1 cellular context compared by ENCODE assay signal in the genomic region with DNA sequence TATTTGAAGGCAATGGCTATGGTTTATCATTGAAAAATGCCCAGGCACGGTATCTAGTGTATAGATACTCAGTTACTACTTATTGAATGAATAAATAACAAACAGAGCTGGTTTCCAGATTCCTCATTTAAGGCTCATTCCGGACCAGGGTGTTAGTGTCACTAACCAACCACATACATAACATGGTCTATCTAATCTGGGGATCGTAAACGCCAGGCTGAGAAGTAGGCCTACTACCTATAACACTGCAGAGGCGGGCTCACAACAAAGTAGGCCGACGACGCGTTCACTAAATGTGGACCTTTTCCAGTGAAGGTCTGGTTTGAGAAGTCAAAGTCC.
TF ChIP-seq lines count a peak whose summit lies in the region.

No MANE protein-coding gene starts in this region.

TF ChIP-seq in K562, 482 proteins besides CTCF, POLR2A, EP300 and RAD21 (continued from another document):
- 0 out of 2 replicates have a peak, but pooled peaks have one; percentile 5 for TF ChIP-seq ZNF134 (CRISPR knock-in tag; conservative IDR thresholded peaks at IDR 0.05)
- TF ChIP-seq, protein P1, sequence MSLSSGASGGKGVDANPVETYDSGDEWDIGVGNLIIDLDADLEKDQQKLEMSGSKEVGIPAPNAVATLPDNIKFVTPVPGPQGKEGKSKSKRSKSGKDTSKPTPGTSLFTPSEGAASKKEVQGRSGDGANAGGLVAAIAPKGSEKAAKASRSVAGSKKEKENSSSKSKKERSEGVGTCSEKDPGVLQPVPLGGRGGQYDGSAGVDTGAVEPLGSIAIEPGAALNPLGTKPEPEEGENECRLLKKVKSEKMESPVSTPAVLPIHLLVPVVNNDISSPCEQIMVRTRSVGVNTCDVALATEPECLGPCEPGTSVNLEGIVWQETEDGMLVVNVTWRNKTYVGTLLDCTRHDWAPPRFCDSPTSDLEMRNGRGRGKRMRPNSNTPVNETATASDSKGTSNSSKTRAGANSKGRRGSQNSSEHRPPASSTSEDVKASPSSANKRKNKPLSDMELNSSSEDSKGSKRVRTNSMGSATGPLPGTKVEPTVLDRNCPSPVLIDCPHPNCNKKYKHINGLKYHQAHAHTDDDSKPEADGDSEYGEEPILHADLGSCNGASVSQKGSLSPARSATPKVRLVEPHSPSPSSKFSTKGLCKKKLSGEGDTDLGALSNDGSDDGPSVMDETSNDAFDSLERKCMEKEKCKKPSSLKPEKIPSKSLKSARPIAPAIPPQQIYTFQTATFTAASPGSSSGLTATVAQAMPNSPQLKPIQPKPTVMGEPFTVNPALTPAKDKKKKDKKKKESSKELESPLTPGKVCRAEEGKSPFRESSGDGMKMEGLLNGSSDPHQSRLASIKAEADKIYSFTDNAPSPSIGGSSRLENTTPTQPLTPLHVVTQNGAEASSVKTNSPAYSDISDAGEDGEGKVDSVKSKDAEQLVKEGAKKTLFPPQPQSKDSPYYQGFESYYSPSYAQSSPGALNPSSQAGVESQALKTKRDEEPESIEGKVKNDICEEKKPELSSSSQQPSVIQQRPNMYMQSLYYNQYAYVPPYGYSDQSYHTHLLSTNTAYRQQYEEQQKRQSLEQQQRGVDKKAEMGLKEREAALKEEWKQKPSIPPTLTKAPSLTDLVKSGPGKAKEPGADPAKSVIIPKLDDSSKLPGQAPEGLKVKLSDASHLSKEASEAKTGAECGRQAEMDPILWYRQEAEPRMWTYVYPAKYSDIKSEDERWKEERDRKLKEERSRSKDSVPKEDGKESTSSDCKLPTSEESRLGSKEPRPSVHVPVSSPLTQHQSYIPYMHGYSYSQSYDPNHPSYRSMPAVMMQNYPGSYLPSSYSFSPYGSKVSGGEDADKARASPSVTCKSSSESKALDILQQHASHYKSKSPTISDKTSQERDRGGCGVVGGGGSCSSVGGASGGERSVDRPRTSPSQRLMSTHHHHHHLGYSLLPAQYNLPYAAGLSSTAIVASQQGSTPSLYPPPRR (CRISPR knock-in tag; IDR thresholded peaks at IDR 0.05; ENCODE audit: borderline replicate concordance): no peak
